ENCODE assay signal across 11 cellular contexts in genomic region chr13:71274923-71275593, GRCh38.
DNase-seq lines count a peak whose midpoint lies in the region; ATAC-seq, FAIRE-seq and TF ChIP-seq lines count a peak whose summit lies in the region.
"Had no signal": no experiment of that assay in that cellular context is flagged by ENCODE, and none has a peak within 500 bp of the region (broad histone marks: within the 10 kb centered on the region; RNA-seq: fewer than 3 reads in every experiment).

No MANE protein-coding gene starts in this region.

- BruUV-seq in GM12878 (replicated peaks; lab: Mats Ljungman, UMichigan): no TSS peak

- peak; percentile 32 for DNase-seq in GM12878 (ENCODE audit: low read depth, low spot score)
- DNase-seq in NCI-H524 treated with DMSO at 0.1 percent for 48 hours (lab: John Stamatoyannopoulos, UW): no peak
- no peak for DNase-seq in KG1 (lab: John Stamatoyannopoulos, UW)
- DNase-seq in kidney glomerular epithelial cell (lab: John Stamatoyannopoulos, UW): no peak
- DNase-seq: Karpas-422; NK-92 treated with Interleukin-12 subunit alpha and Interleukin-12 subunit beta, amount 100 ng/mL, for 24 hours; nucleus accumbens had no signal

- 0% methylated on average over 5 of the region's 5 CpGs for WGBS in GM12878 (ENCODE audit: insufficient coverage, insufficient replicate concordance, low lambda C conversion rate, missing lambda C conversion rate)

- H2AFZ ChIP-seq in GM12878 (ENCODE audit: control insufficient read depth, low read depth, low read length): peak overlapping the region; percentile 2; the same call in 1 of the 2 replicates

- TF ChIP-seq RAD21 in GM12878 (IDR thresholded peaks at IDR 0.05; ENCODE audit: insufficient read depth, low read depth, low read length): no peak

- peak; percentile 52 for FAIRE-seq in GM12878 (lab: Jason Lieb, UNC)
- FAIRE-seq: TTC549 had no signal

- TF ChIP-seq EP300 in GM12878 (IDR thresholded peaks at IDR 0.05; ENCODE audit: borderline replicate concordance in 1 of 2, control insufficient read depth in 1 of 2, low read depth in 2 of 2, low read length in 2 of 2): no peak

- H3K9me3 ChIP-seq in GM12878 (replicated peaks; ENCODE audit: control insufficient read depth, insufficient read depth, low read length): no peaks in the 10 kb centered on the region; the same call in 2 of the 3 replicates

- ATAC-seq in GM19025 (IDR thresholded peaks at IDR 0.05; ENCODE audit: low read depth, unreplicated experiment): peak; percentile 75
- peak; percentile 91 for ATAC-seq in HG02571 (IDR thresholded peaks at IDR 0.05; ENCODE audit: unreplicated experiment)
- ATAC-seq in HG03342 (IDR thresholded peaks at IDR 0.05; ENCODE audit: unreplicated experiment): peak; percentile 83
- peak; percentile 88 for ATAC-seq in GM12878

- no peak for TF ChIP-seq POLR2A in GM12878 (IDR thresholded peaks at IDR 0.05; ENCODE audit: low read depth, low read length)

- intact Hi-C loops in GM12878 (cut with micrococcal nuclease; ENCODE audit: unreplicated experiment): no loop called here

- SMC1A ChIA-PET in GM12878 (lab: Charles Lee; ENCODE audit: uncharacterized antibody, unreplicated experiment): interaction anchor here (0.7 to 7.8 kb wide), 8 partner anchors 11 to 293 kb away, joined by 3 to 68 read pairs (median 4); no protein-coding TSS in a partner anchor

- no peaks in the 10 kb centered on the region for H3K27me3 ChIP-seq in GM12878 (replicated peaks in 1 of 2; ENCODE audit: control insufficient read depth in 2 of 2, insufficient read depth in 2 of 2, low read length in 1 of 2)

- CTCF ChIA-PET in GM12878 (lab: Yijun Ruan, JAX): interaction anchor here (0.6 to 3.4 kb wide), 4 partner anchors 16 to 60 kb away, joined by 3 to 13 read pairs (median 4); no protein-coding TSS in a partner anchor

- RAD21 ChIA-PET in GM12878 (lab: Charles Lee; ENCODE audit: unreplicated experiment): interaction anchor here (0.7 to 1.2 kb wide), 6 partner anchors 9 to 35 kb away, joined by 3 to 7 read pairs (median 4); no protein-coding TSS in a partner anchor

- no peak overlapping the region for H3K27ac ChIP-seq in GM12878 (ENCODE audit: control insufficient read depth, insufficient read depth)

- H3K79me2 ChIP-seq in GM12878 (ENCODE audit: control insufficient read depth, insufficient read depth, low read length): no peaks in the 10 kb centered on the region

- POLR2A ChIA-PET in GM12878 (lab: Charles Lee): interaction anchor here (0.6 kb wide), 1 partner anchor 18 kb away, joined by 3 read pairs; no protein-coding TSS in a partner anchor

- TF ChIP-seq CTCF in GM12878 (IDR thresholded peaks at IDR 0.05 in 2 of 3, conservative IDR thresholded peaks at IDR 0.05 in 1 of 3; ENCODE audit: control insufficient read depth in 2 of 3, extremely low read depth in 1 of 3, insufficient read depth in 1 of 3, low read depth in 3 of 3, low read length in 3 of 3): no peak

- H3K4me3 ChIP-seq in GM12878: no peak overlapping the region

- in situ Hi-C loops in GM12878 (cut with MboI): loop anchor here (25.0 kb wide), 1 partner anchor 1437 kb away; no protein-coding TSS in a partner anchor

- no peaks in the 10 kb centered on the region for H3K36me3 ChIP-seq in GM12878 (ENCODE audit: control insufficient read depth in 2 of 2, insufficient read depth in 2 of 2, low read length in 1 of 2)

- H3K9ac ChIP-seq in GM12878 (ENCODE audit: control insufficient read depth, insufficient read depth, low read length): no peak overlapping the region

- H3K4me2 ChIP-seq in GM12878 (ENCODE audit: control insufficient read depth, insufficient read depth): peak overlapping the region; percentile 34; the same call in 1 of the 2 replicates

- H3K4me1 ChIP-seq in GM12878 (ENCODE audit: control insufficient read depth, insufficient read depth, low read length): no peaks in the 10 kb centered on the region

- no peaks in the 10 kb centered on the region for H4K20me1 ChIP-seq in GM12878 (ENCODE audit: control insufficient read depth, insufficient read depth)

TF ChIP-seq in GM12878, 131 proteins besides CTCF, POLR2A, EP300 and RAD21 (continues in another document):
- TF ChIP-seq SPI1 (IDR thresholded peaks at IDR 0.05; ENCODE audit: borderline replicate concordance, insufficient read depth, low read depth, low read length): peak; percentile 72; the same call in 1 of the 2 replicates
- 0 out of 2 replicates have a peak, but pooled peaks have one; percentile 24 for TF ChIP-seq RELB (IDR thresholded peaks at IDR 0.05; ENCODE audit: low read depth)
- TF ChIP-seq FOXK2 (IDR thresholded peaks at IDR 0.05): no peak
- TF ChIP-seq SP1 (IDR thresholded peaks at IDR 0.05; ENCODE audit: low read depth, low read length): no peak
- TF ChIP-seq TAF1 (IDR thresholded peaks at IDR 0.05; ENCODE audit: borderline replicate concordance, low read depth, low read length): no peak
- TF ChIP-seq FOS (IDR thresholded peaks at IDR 0.05; ENCODE audit: borderline replicate concordance, extremely low read depth, insufficient read length): no peak
- TF ChIP-seq ATF3 (IDR thresholded peaks at IDR 0.05; ENCODE audit: borderline replicate concordance, extremely low read depth, low read depth, low read length): no peak
- TF ChIP-seq RAD51 (IDR thresholded peaks at IDR 0.05): no peak
- TF ChIP-seq ZNF622 (IDR thresholded peaks at IDR 0.05): no peak
- no peak for TF ChIP-seq NFIC (IDR thresholded peaks at IDR 0.05; ENCODE audit: low read depth, low read length)
- no peak for TF ChIP-seq MLLT1 (IDR thresholded peaks at IDR 0.05)
- TF ChIP-seq ZNF687 (IDR thresholded peaks at IDR 0.05): no peak
- no peak for TF ChIP-seq ZNF217 (IDR thresholded peaks at IDR 0.05)
